In genomic region chr11:13878077-13878476, GRCh38 we compare ENCODE assay signal across 18 cellular contexts.
DNase-seq lines count a peak whose midpoint lies in the region; ATAC-seq lines count a peak whose summit lies in the region.
"Had no signal": no experiment of that assay in that cellular context is flagged by ENCODE, and none has a peak within 500 bp of the region (broad histone marks: within the 10 kb centered on the region; RNA-seq: fewer than 3 reads in every experiment).

No MANE protein-coding gene starts in this region.

- peaks cover 10% of the 10 kb centered on the region for H3K4me1 Mint-ChIP-seq in activated CD4-positive, alpha-beta T cell treated with anti-CD3 and anti-CD28 coated beads for 36 hours
- H3K4me1 Mint-ChIP-seq in activated CD4-positive, alpha-beta T cell treated with anti-CD3 and anti-CD28 coated beads, Interleukin-2, amount 10 ng/mL, durations not matched to agents 7 days and 5 days: peaks cover 13% of the 10 kb centered on the region
- H3K4me1 Mint-ChIP-seq in activated naive CD8-positive, alpha-beta T cell treated with anti-CD3 and anti-CD28 coated beads, Interleukin-2, amount 50 U/mL, for 24 hours: peaks cover 22% of the 10 kb centered on the region
- H3K4me1 Mint-ChIP-seq in activated naive CD8-positive, alpha-beta T cell treated with anti-CD3 and anti-CD28 coated beads for 36 hours: peaks cover 17% of the 10 kb centered on the region

- no peaks in the 10 kb centered on the region for H3K36me3 Mint-ChIP-seq in activated CD4-positive, alpha-beta T cell treated with anti-CD3 and anti-CD28 coated beads for 36 hours (ENCODE audit: low read depth)
- no peaks in the 10 kb centered on the region for H3K36me3 Mint-ChIP-seq in activated CD4-positive, alpha-beta T cell treated with anti-CD3 and anti-CD28 coated beads, Interleukin-2, amount 10 ng/mL, durations not matched to agents 7 days and 5 days (ENCODE audit: low read depth)
- H3K36me3 Mint-ChIP-seq in activated naive CD8-positive, alpha-beta T cell treated with anti-CD3 and anti-CD28 coated beads, Interleukin-2, amount 50 U/mL, for 24 hours (ENCODE audit: low read depth): no peaks in the 10 kb centered on the region
- H3K36me3 Mint-ChIP-seq in activated naive CD8-positive, alpha-beta T cell treated with anti-CD3 and anti-CD28 coated beads for 36 hours: peaks cover 1% of the 10 kb centered on the region
- H3K36me3 Mint-ChIP-seq: CD14-positive monocyte; CD4-positive, alpha-beta memory T cell had no signal

- POLR2A ChIA-PET in activated CD4-positive, alpha-beta T cell treated with anti-CD3 and anti-CD28 coated beads for 36 hours (lab: Charles Lee): no interaction called here
- POLR2A ChIA-PET in activated CD4-positive, alpha-beta T cell treated with anti-CD3 and anti-CD28 coated beads, Interleukin-2, amount 10 ng/mL, durations not matched to agents 7 days and 5 days (lab: Charles Lee): no interaction called here

- peak; percentile 63 for ATAC-seq in activated CD4-positive, alpha-beta T cell treated with anti-CD3 and anti-CD28 coated beads for 36 hours
- peak; percentile 17 for ATAC-seq in activated naive CD8-positive, alpha-beta T cell treated with anti-CD3 and anti-CD28 coated beads, Interleukin-2, amount 50 U/mL, for 24 hours
- peak; percentile 47 for ATAC-seq in stimulated activated naive CD8-positive, alpha-beta T cell treated with anti-CD3 and anti-CD28 coated beads, Interleukin-15, Interleukin-2, amounts not matched to agents 100 U/mL and 50 U/mL, for 24 hours
- ATAC-seq in HG02678 (IDR thresholded peaks at IDR 0.05; ENCODE audit: unreplicated experiment): no peak

- no peak overlapping the region for H3K27ac Mint-ChIP-seq in activated CD4-positive, alpha-beta T cell treated with anti-CD3 and anti-CD28 coated beads for 36 hours
- H3K27ac Mint-ChIP-seq in activated CD4-positive, alpha-beta T cell treated with anti-CD3 and anti-CD28 coated beads, Interleukin-2, amount 10 ng/mL, durations not matched to agents 7 days and 5 days: no peak overlapping the region
- no peak overlapping the region for H3K27ac Mint-ChIP-seq in activated naive CD8-positive, alpha-beta T cell treated with anti-CD3 and anti-CD28 coated beads, Interleukin-2, amount 50 U/mL, for 24 hours
- H3K27ac Mint-ChIP-seq in activated naive CD8-positive, alpha-beta T cell treated with anti-CD3 and anti-CD28 coated beads for 36 hours: no peak overlapping the region
- H3K27ac Mint-ChIP-seq: CD14-positive monocyte had no signal

- H3K27me3 Mint-ChIP-seq in activated CD4-positive, alpha-beta T cell treated with anti-CD3 and anti-CD28 coated beads for 36 hours: no peaks in the 10 kb centered on the region
- peaks cover 2% of the 10 kb centered on the region for H3K27me3 Mint-ChIP-seq in activated CD4-positive, alpha-beta T cell treated with anti-CD3 and anti-CD28 coated beads, Interleukin-2, amount 10 ng/mL, durations not matched to agents 7 days and 5 days
- no peaks in the 10 kb centered on the region for H3K27me3 Mint-ChIP-seq in activated naive CD8-positive, alpha-beta T cell treated with anti-CD3 and anti-CD28 coated beads, Interleukin-2, amount 50 U/mL, for 24 hours
- H3K27me3 Mint-ChIP-seq in activated naive CD8-positive, alpha-beta T cell treated with anti-CD3 and anti-CD28 coated beads for 36 hours: no peaks in the 10 kb centered on the region

- DNase-seq in activated CD4-positive, alpha-beta T cell treated with anti-CD3 and anti-CD28 coated beads for 36 hours: no peak
- DNase-seq in activated CD4-positive, alpha-beta T cell treated with anti-CD3 and anti-CD28 coated beads, Interleukin-2, amount 10 ng/mL, durations not matched to agents 7 days and 5 days: no peak
- no peak for DNase-seq in activated naive CD8-positive, alpha-beta T cell treated with anti-CD3 and anti-CD28 coated beads, Interleukin-2, amount 50 U/mL, for 24 hours
- DNase-seq in activated naive CD8-positive, alpha-beta T cell treated with anti-CD3 and anti-CD28 coated beads for 36 hours: no peak
- DNase-seq in stimulated activated naive CD8-positive, alpha-beta T cell treated with anti-CD3 and anti-CD28 coated beads, Interleukin-15, Interleukin-2, amounts not matched to agents 100 U/mL and 50 U/mL, for 24 hours: no peak
- DNase-seq in AG20443 (ENCODE audit: low spot score): no peak
- DNase-seq: AML-193; BE2C; Calu3; CD4-positive, alpha-beta memory T cell; COR-L47; DMS53; DMS79 treated with DMSO at 0.1 percent for 48 hours; GF-D8; GOT3; HCEC 1CT had no signal

- no peaks in the 10 kb centered on the region for H3K9me3 Mint-ChIP-seq in activated CD4-positive, alpha-beta T cell treated with anti-CD3 and anti-CD28 coated beads for 36 hours (ENCODE audit: low read depth)
- H3K9me3 Mint-ChIP-seq in activated CD4-positive, alpha-beta T cell treated with anti-CD3 and anti-CD28 coated beads, Interleukin-2, amount 10 ng/mL, durations not matched to agents 7 days and 5 days: no peaks in the 10 kb centered on the region
- H3K9me3 Mint-ChIP-seq in activated naive CD8-positive, alpha-beta T cell treated with anti-CD3 and anti-CD28 coated beads, Interleukin-2, amount 50 U/mL, for 24 hours: no peaks in the 10 kb centered on the region
- no peaks in the 10 kb centered on the region for H3K9me3 Mint-ChIP-seq in activated naive CD8-positive, alpha-beta T cell treated with anti-CD3 and anti-CD28 coated beads for 36 hours
- H3K9me3 Mint-ChIP-seq: CD4-positive, alpha-beta memory T cell had no signal

- intact Hi-C loops in activated CD4-positive, alpha-beta T cell treated with anti-CD3 and anti-CD28 coated beads for 36 hours (cut with DNase I, micrococcal nuclease): no loop called here

- CTCF ChIA-PET in activated CD4-positive, alpha-beta T cell treated with anti-CD3 and anti-CD28 coated beads for 36 hours (lab: Charles Lee): interaction anchor here (0.5 kb wide), 1 partner anchor 17 kb away, joined by 3 read pairs; no protein-coding TSS in a partner anchor
- CTCF ChIA-PET in activated CD4-positive, alpha-beta T cell treated with anti-CD3 and anti-CD28 coated beads, Interleukin-2, amount 10 ng/mL, durations not matched to agents 7 days and 5 days (lab: Charles Lee): no interaction called here

- H3K4me3 Mint-ChIP-seq in activated CD4-positive, alpha-beta T cell treated with anti-CD3 and anti-CD28 coated beads for 36 hours: no peak overlapping the region
- no peak overlapping the region for H3K4me3 Mint-ChIP-seq in activated CD4-positive, alpha-beta T cell treated with anti-CD3 and anti-CD28 coated beads, Interleukin-2, amount 10 ng/mL, durations not matched to agents 7 days and 5 days
- no peak overlapping the region for H3K4me3 Mint-ChIP-seq in activated naive CD8-positive, alpha-beta T cell treated with anti-CD3 and anti-CD28 coated beads, Interleukin-2, amount 50 U/mL, for 24 hours
- no peak overlapping the region for H3K4me3 Mint-ChIP-seq in activated naive CD8-positive, alpha-beta T cell treated with anti-CD3 and anti-CD28 coated beads for 36 hours
- H3K4me3 Mint-ChIP-seq: CD14-positive monocyte; CD4-positive, alpha-beta memory T cell had no signal
